14 cellular contexts compared by ENCODE assay signal in the genomic region with DNA sequence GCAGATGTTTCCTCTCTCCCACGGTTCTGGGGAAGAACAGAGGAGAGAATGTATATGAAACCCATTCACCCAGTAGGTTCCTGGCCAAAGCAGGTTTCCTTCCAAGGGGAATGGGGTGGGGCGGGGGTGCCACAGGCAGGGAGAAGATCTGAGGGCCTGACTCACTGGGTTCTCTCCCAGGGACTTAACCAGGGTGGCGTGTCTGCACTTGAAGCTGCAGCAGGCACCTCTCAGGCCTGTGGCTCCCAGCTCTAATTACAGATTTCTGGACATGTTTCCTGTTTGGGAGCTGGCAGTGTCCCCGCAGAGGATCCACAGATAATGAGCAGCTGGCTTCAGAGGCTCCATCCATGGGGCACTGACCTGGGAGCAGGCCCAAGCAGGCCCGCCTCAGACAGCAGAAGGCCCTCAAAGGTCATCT. TPM values are rescaled to one million over a fixed set of nuclear protein-coding genes. Genes with fewer than 3 reads are reported as not detected.
DNase-seq lines count a peak whose midpoint lies in the region; ATAC-seq and TF ChIP-seq lines count a peak whose summit lies in the region.
"Had no signal": no experiment of that assay in that cellular context is flagged by ENCODE, and none has a peak within 500 bp of the region (broad histone marks: within the 10 kb centered on the region; RNA-seq: fewer than 3 reads in every experiment).

No MANE protein-coding gene starts in this region.

- H4K91ac ChIP-seq in mesenchymal stem cell (ENCODE audit: low read length): no peak overlapping the region

- no peak overlapping the region for H2BK120ac ChIP-seq in mesenchymal stem cell (ENCODE audit: low read depth, low read length)

- no peak overlapping the region for H3K4ac ChIP-seq in mesenchymal stem cell (ENCODE audit: low read depth in 1 of 2, low read length in 2 of 2)

- no peak for ATAC-seq in GM18909 (IDR thresholded peaks at IDR 0.05; ENCODE audit: poor library complexity, unreplicated experiment)
- ATAC-seq: body of pancreas, GM12878 had no signal

- H3K9me3 ChIP-seq in mesenchymal stem cell (ENCODE audit: control insufficient read depth, low read length): peaks cover 4% of the 10 kb centered on the region
- H3K9me3 ChIP-seq: body of pancreas, neutrophil had no signal

- H2BK15ac ChIP-seq in mesenchymal stem cell (ENCODE audit: low read depth, poor library complexity, severe bottlenecking): no peak overlapping the region

- no peak overlapping the region for H3K14ac ChIP-seq in mesenchymal stem cell (ENCODE audit: low read length in 2 of 2)

- H3K4me2 ChIP-seq in mesenchymal stem cell (ENCODE audit: low read length, poor library complexity, severe bottlenecking): no peak overlapping the region

- H3K4me3 ChIP-seq in choroid plexus epithelial cell (ENCODE audit: low read depth, low read length) (no peak overlapping the region), mesenchymal stem cell (ENCODE audit: insufficient read depth in 1 of 2, low read depth in 1 of 2, low read length in 2 of 2) (no peak overlapping the region)
- H3K4me3 ChIP-seq: body of pancreas, GM12878 had no signal

- 55% methylated on average over 5 of the region's 5 CpGs for WGBS in mesenchymal stem cell

- no peak overlapping the region for H2AK5ac ChIP-seq in mesenchymal stem cell (ENCODE audit: low read length, severe bottlenecking)

- DNase-seq in COLO668 (lab: John Stamatoyannopoulos, UW; ENCODE audit: unreplicated experiment) (peak; percentile 13), NCI-H2029 (lab: John Stamatoyannopoulos, UW) (peak; percentile 35), choroid plexus epithelial cell (ENCODE audit: low read depth) (peak; percentile 43), mesenchymal stem cell (peak; percentile 57)
- DNase-seq in activated CD8-positive, alpha-beta memory T cell treated with anti-CD3 and anti-CD28 coated beads for 24 hours: no peak
- DNase-seq in stimulated activated CD4-positive, alpha-beta T cell treated with anti-CD3 and anti-CD28 coated beads, Interleukin-4, amount 100 ng/mL, for 4 hours: no peak
- no peak for DNase-seq in activated T-cell treated with anti-CD3 and anti-CD28 coated beads, Interleukin-2, amount 50 U/mL, for 48 hours
- DNase-seq: activated T-cell treated with anti-CD3 and anti-CD28 coated beads for 4 hours; body of pancreas; stimulated activated CD4-positive, alpha-beta T cell treated with anti-CD3 and anti-CD28 coated beads, Interleukin-4, amount 100 ng/mL, for 24 hours; T1000 had no signal

- no peak overlapping the region for H3K27ac ChIP-seq in mesenchymal stem cell (ENCODE audit: low read length, poor library complexity, severe bottlenecking)
- H3K27ac ChIP-seq: body of pancreas, neutrophil had no signal

- TF ChIP-seq CTCF in choroid plexus epithelial cell (conservative IDR thresholded peaks at IDR 0.05; ENCODE audit: low read depth, low read length): no peak

- no peak overlapping the region for H3K23ac ChIP-seq in mesenchymal stem cell (ENCODE audit: low read length in 2 of 2)

- H2BK12ac ChIP-seq in mesenchymal stem cell (ENCODE audit: low read length in 2 of 2): peak overlapping the region in 1 of 2 experiments; percentile 37

- H4K8ac ChIP-seq in mesenchymal stem cell (ENCODE audit: low read length): no peak overlapping the region

- no peaks in the 10 kb centered on the region for H3K36me3 ChIP-seq in mesenchymal stem cell (ENCODE audit: control insufficient read depth in 1 of 2, insufficient read depth in 2 of 2, low read depth in 1 of 2, low read length in 2 of 2)
- H3K36me3 ChIP-seq: neutrophil had no signal

- no peak overlapping the region for H3K9ac ChIP-seq in mesenchymal stem cell (ENCODE audit: low read length)

- no peak overlapping the region for H2BK5ac ChIP-seq in mesenchymal stem cell (ENCODE audit: low read depth, low read length, poor library complexity, severe bottlenecking)

- no peaks in the 10 kb centered on the region for H3K4me1 ChIP-seq in mesenchymal stem cell (ENCODE audit: control insufficient read depth, insufficient read depth, low read depth, low read length)

- H3K79me1 ChIP-seq in mesenchymal stem cell (replicated peaks; ENCODE audit: low read length, poor library complexity, severe bottlenecking): no peaks in the 10 kb centered on the region

- peaks cover 5 to 8% of the 10 kb centered on the region in 2 experiments for H3K27me3 ChIP-seq in mesenchymal stem cell (ENCODE audit: control insufficient read depth in 1 of 2, insufficient read depth in 1 of 2, low read length in 2 of 2)
- H3K27me3 ChIP-seq: body of pancreas, neutrophil had no signal

- H2AFZ ChIP-seq in mesenchymal stem cell (ENCODE audit: low read depth, low read length): no peak overlapping the region

- H3K18ac ChIP-seq in mesenchymal stem cell (ENCODE audit: low read depth in 1 of 2, low read length in 2 of 2): no peak overlapping the region

RNA-seq across cellular contexts. Expression of a gene that starts 50.2 kb away (rescaled TPM):
- 36.4 TPM for polyA plus RNA-seq in mesenchymal stem cell (2013, experiment 1 of 2)
- 35.8 TPM for polyA plus RNA-seq in mesenchymal stem cell (2013, experiment 2 of 2)

Comparison
In these comparisons a context has a peak if more than half of its experiments do, and no peak if none do; other contexts are left out.
1. DNase-seq: peak in COLO668 (single experiment), NCI-H2029 (single experiment), choroid plexus epithelial cell (single experiment) and mesenchymal stem cell (single experiment); none in activated CD8-positive, alpha-beta memory T cell treated with anti-CD3 and anti-CD28 coated beads for 24 hours (single experiment), stimulated activated CD4-positive, alpha-beta T cell treated with anti-CD3 and anti-CD28 coated beads, Interleukin-4, amount 100 ng/mL, for 4 hours (0 of 2) and activated T-cell treated with anti-CD3 and anti-CD28 coated beads, Interleukin-2, amount 50 U/mL, for 48 hours (0 of 2).